Comparison of ENCODE assay signal across 24 cellular contexts in genomic region chr10:96378741-96379140, GRCh38. TPM values are rescaled to one million over a fixed set of nuclear protein-coding genes. Genes with fewer than 3 reads are reported as not detected.
A peak's percentile ranks its signal among the peaks of the same experiment; 100 is the strongest.
DNase-seq lines count a peak whose midpoint lies in the region; ATAC-seq and TF ChIP-seq lines count a peak whose summit lies in the region.
"Had no signal": no experiment of that assay in that cellular context is flagged by ENCODE, and none has a peak within 500 bp of the region (broad histone marks: within the 10 kb centered on the region; RNA-seq: fewer than 3 reads in every experiment).

No MANE protein-coding gene starts in this region.

- TF ChIP-seq POLR2A in sigmoid colon (IDR thresholded peaks at IDR 0.05), result no peak
- TF ChIP-seq POLR2A in spleen (IDR thresholded peaks at IDR 0.05), result no peak

- H3K27ac ChIP-seq in left ventricle myocardium inferior (replicated peaks) (peak overlapping the region; percentile 60), right cardiac atrium (ENCODE audit: low read length) (no peak overlapping the region), VCaP (peak overlapping the region; percentile 92; the same call in 1 of the 2 replicates), sigmoid colon (peak overlapping the region in 3 of 4 donors; percentile 51 to 74 (median 68)), spleen (no peak overlapping the region)
- H3K27ac ChIP-seq: A549; BLaER1 treated with 17β-estradiol and CSF1 and Interleukin-3, amounts not matched to agents 10 nM and 100 nM; GM23248 had no signal

- intact Hi-C loops in left ventricle myocardium inferior (cut with micrococcal nuclease) (no loop called here), right cardiac atrium (cut with DNase I) (no loop called here), sigmoid colon (cut with DNase I) (loop anchor here (1.0 to 10.0 kb wide), 3 partner anchors 12 to 659 kb away; partner anchors contain the start of gene TM9SF3), spleen (cut with DNase I; ENCODE audit: low total_unique reads) (no loop called here)

- no peak for ATAC-seq in right cardiac atrium
- ATAC-seq: A549, GM12878 had no signal

- no peak for DNase-seq in left ventricle myocardium inferior
- DNase-seq in right cardiac atrium, result no peak
- DNase-seq in sigmoid colon, result peak; percentile 57
- DNase-seq in spleen, result no peak
- no peak for DNase-seq in HT-29 (ENCODE audit: low spot score)
- DNase-seq in Kasumi-1 (lab: John Stamatoyannopoulos, UW), result no peak
- DNase-seq: 8988T; ACHN; AML-193; BE2C; Calu3; CD4-positive, alpha-beta memory T cell; COR-L47; DMS153; DND-41; GDM1; H7; HCEC 1CT had no signal

- no peaks in the 10 kb centered on the region for H3K9me3 ChIP-seq in left ventricle myocardium inferior (replicated peaks)
- H3K9me3 ChIP-seq in right cardiac atrium (ENCODE audit: control insufficient read depth, low read length), result no peaks in the 10 kb centered on the region
- H3K9me3 ChIP-seq in sigmoid colon, result no peaks in the 10 kb centered on the region
- no peaks in the 10 kb centered on the region for H3K9me3 ChIP-seq in spleen
- H3K9me3 ChIP-seq: A549, BE2C had no signal

- WGBS in right cardiac atrium, result 86% methylated on average over 15 of the region's 15 CpGs
- 60 to 85% methylated on average over 15 of the region's 15 CpGs for WGBS in sigmoid colon, 2 donors
- 86 to 91% (median 91%) methylated on average over 13 to 15 of the region's 15 CpGs for WGBS in spleen, 5 donors

- H3K27me3 ChIP-seq in left ventricle myocardium inferior (ENCODE audit: low read depth), result no peaks in the 10 kb centered on the region
- no peaks in the 10 kb centered on the region for H3K27me3 ChIP-seq in right cardiac atrium (ENCODE audit: control insufficient read depth, insufficient read depth)
- no peaks in the 10 kb centered on the region for H3K27me3 ChIP-seq in sigmoid colon
- H3K27me3 ChIP-seq in spleen (replicated peaks in 1 of 7), result peaks cover 0 to 13% (median 0%) of the 10 kb centered on the region in 7 donors
- H3K27me3 ChIP-seq: BE2C; BLaER1 treated with 17β-estradiol and CSF1 and Interleukin-3, amounts not matched to agents 10 nM and 100 nM had no signal

- H3K4me1 ChIP-seq in left ventricle myocardium inferior (peaks cover 40% of the 10 kb centered on the region), right cardiac atrium (ENCODE audit: control insufficient read depth, insufficient read depth, low read length) (no peaks in the 10 kb centered on the region), sigmoid colon (peaks cover 0 to 66% (median 63%) of the 10 kb centered on the region in 4 donors), spleen (peaks cover 0 to 29% (median 13%) of the 10 kb centered on the region in 6 donors)
- H3K4me1 ChIP-seq: A549, BE2C had no signal

- no peak for TF ChIP-seq EP300 in sigmoid colon (IDR thresholded peaks at IDR 0.05)

- TF ChIP-seq CTCF in left ventricle myocardium inferior (IDR thresholded peaks at IDR 0.05; ENCODE audit: borderline replicate concordance), result no peak
- TF ChIP-seq CTCF in VCaP (conservative IDR thresholded peaks at IDR 0.05), result no peak
- no peak for TF ChIP-seq CTCF in sigmoid colon (IDR thresholded peaks at IDR 0.05)
- no peak for TF ChIP-seq CTCF in spleen (IDR thresholded peaks at IDR 0.05 in 8 of 11, conservative IDR thresholded peaks at IDR 0.05 in 3 of 11)

- H3K4me3 ChIP-seq in left ventricle myocardium inferior (no peak overlapping the region), right cardiac atrium (ENCODE audit: low read length) (no peak overlapping the region), sigmoid colon (no peak overlapping the region), spleen (no peak overlapping the region)
- H3K4me3 ChIP-seq: A549; BLaER1 treated with 17β-estradiol and CSF1 and Interleukin-3, amounts not matched to agents 10 nM and 100 nM; GM12878; GM23248 had no signal

- H3K36me3 ChIP-seq in left ventricle myocardium inferior (no peaks in the 10 kb centered on the region), sigmoid colon (no peaks in the 10 kb centered on the region), spleen (no peaks in the 10 kb centered on the region)
- H3K36me3 ChIP-seq: BE2C; BLaER1 treated with 17β-estradiol and CSF1 and Interleukin-3, amounts not matched to agents 10 nM and 100 nM had no signal

RNA-seq across cellular contexts. Expression of gene OPALIN, which starts 19.9 kb away (rescaled TPM):
- total RNA-seq in left ventricle myocardium inferior (not detected), right cardiac atrium (not detected), sigmoid colon (not detected), spleen (not detected)
- polyA plus RNA-seq in right cardiac atrium (not detected), sigmoid colon (not detected), spleen (not detected)
- total RNA-seq in HT-29 (2014; rRNA removed; shearing (Covaris generic)), result not detected in 2 replicates
- total RNA-seq: Calu3; CD4-positive, alpha-beta memory T cell; GM12878; GM23248; H1; H7 had no signal
- polyA plus RNA-seq: A549; CD4-positive, alpha-beta memory T cell; GM12878; GM23248 had no signal

Comparison
In these comparisons a context has a peak if more than half of its experiments do, and no peak if none do; other contexts are left out.
1. H3K27ac ChIP-seq: peak in left ventricle myocardium inferior (single experiment), VCaP (single experiment) and sigmoid colon (3 of 4); none in right cardiac atrium (single experiment) and spleen (0 of 8).